26 cellular contexts compared by ENCODE assay signal in genomic region chr2:160736148-160736547, GRCh38.
DNase-seq lines count a peak whose midpoint lies in the region; TF ChIP-seq lines count a peak whose summit lies in the region.
"Had no signal": no experiment of that assay in that cellular context is flagged by ENCODE, and none has a peak within 500 bp of the region (broad histone marks: within the 10 kb centered on the region; RNA-seq: fewer than 3 reads in every experiment).

No MANE protein-coding gene starts in this region.

- H3K36me3 ChIP-seq in GM23248 (ENCODE audit: low read depth) (no peaks in the 10 kb centered on the region), PC-9 (ENCODE audit: low read depth) (no peaks in the 10 kb centered on the region), endodermal cell (ENCODE audit: control insufficient read depth, insufficient read depth, low read length) (no peaks in the 10 kb centered on the region), trophoblast cell (ENCODE audit: control insufficient read depth in 1 of 2, insufficient read depth in 2 of 2, low read length in 2 of 2) (no peaks in the 10 kb centered on the region)
- H3K36me3 ChIP-seq: adrenal gland, BLaER1, heart right ventricle, lower lobe of right lung, upper lobe of left lung, WERI-Rb-1 had no signal

- H2AFZ ChIP-seq in GM23248: no peak overlapping the region; the same call in 1 of the 2 replicates
- H2AFZ ChIP-seq in PC-9: no peak overlapping the region
- no peak overlapping the region for H2AFZ ChIP-seq in trophoblast cell (ENCODE audit: insufficient read depth, low read length, poor library complexity)
- H2AFZ ChIP-seq: GM23338, parathyroid adenoma had no signal

- H3K4me1 ChIP-seq in GM23248 (ENCODE audit: insufficient read depth) (peaks cover 17% of the 10 kb centered on the region), PC-9 (replicated peaks; ENCODE audit: insufficient read depth) (peaks cover 11% of the 10 kb centered on the region), endodermal cell (ENCODE audit: control insufficient read depth, insufficient read depth, low read length) (no peaks in the 10 kb centered on the region), trophoblast cell (ENCODE audit: control insufficient read depth in 1 of 2, insufficient read depth in 2 of 2, low read length in 2 of 2) (peaks cover 3% of the 10 kb centered on the region in 2 experiments)
- H3K4me1 ChIP-seq: adrenal gland, BLaER1, lower lobe of right lung, parathyroid adenoma, upper lobe of left lung had no signal

- BruUV-seq in PC-9 (replicated peaks; lab: Mats Ljungman, UMichigan): no TSS peak

- no peak overlapping the region for H3K14ac ChIP-seq in trophoblast cell (ENCODE audit: low read length)

- H3K79me2 ChIP-seq in GM23248 (ENCODE audit: insufficient read depth) (no peaks in the 10 kb centered on the region), PC-9 (ENCODE audit: low read depth) (no peaks in the 10 kb centered on the region), trophoblast cell (ENCODE audit: control insufficient read depth, insufficient read depth, low read length, poor library complexity) (no peaks in the 10 kb centered on the region)
- H3K79me2 ChIP-seq: parathyroid adenoma had no signal

- H3K4me2 ChIP-seq in GM23248 (ENCODE audit: unreplicated experiment): no peak overlapping the region
- peak overlapping the region; percentile 21; the same call in 1 of the 2 replicates for H3K4me2 ChIP-seq in PC-9
- no peak overlapping the region for H3K4me2 ChIP-seq in trophoblast cell (ENCODE audit: low read length)
- H3K4me2 ChIP-seq: BLaER1, GM23338 had no signal

- no peak overlapping the region for H3K9ac ChIP-seq in GM23248
- H3K9ac ChIP-seq in endodermal cell (ENCODE audit: extremely low read depth, low read length, poor library complexity, severe bottlenecking): no peak overlapping the region
- no peak overlapping the region for H3K9ac ChIP-seq in trophoblast cell (ENCODE audit: low read length)
- H3K9ac ChIP-seq: BLaER1, parathyroid adenoma had no signal

- intact Hi-C loops in PC-9 (cut with micrococcal nuclease; ENCODE audit: unreplicated experiment): no loop called here

- H3K27ac Mint-ChIP-seq in endodermal cell: no peak overlapping the region
- H3K27ac Mint-ChIP-seq: GM23338, IgD-negative memory B cell had no signal

- no peak overlapping the region for H3K18ac ChIP-seq in trophoblast cell (ENCODE audit: low read length)

- POLR2A ChIA-PET in PC-9 (lab: Charles Lee; ENCODE audit: unreplicated experiment): interaction anchor here (0.6 kb wide), 1 partner anchor 28 kb away, joined by 9 read pairs; no protein-coding TSS in a partner anchor

- no peak for DNase-seq in GM23248
- DNase-seq in PC-9: no peak
- DNase-seq in endodermal cell: no peak
- DNase-seq in trophoblast cell: no peak
- no peak for DNase-seq in NCI-H2029 (lab: John Stamatoyannopoulos, UW)
- no peak for DNase-seq in foreskin fibroblast
- DNase-seq in activated CD8-positive, alpha-beta memory T cell treated with anti-CD3 and anti-CD28 coated beads for 24 hours: no peak
- no peak for DNase-seq in germinal center (ENCODE audit: low spot score)
- DNase-seq: activated naive CD4-positive, alpha-beta T cell treated with Interleukin-2 at 50 U/mL for 16 hours; adrenal gland; DMS79; heart right ventricle; lower lobe of right lung; NCI-H1105; NCI-H2081; NCI-H2227 treated with DMSO at 0.1 percent for 48 hours; NCI-H774; nephron progenitor cell; stimulated activated CD4-positive, alpha-beta T cell treated with anti-CD3 and anti-CD28 coated beads, Interleukin-2, amount 100 ng/mL, for 48 hours; upper lobe of left lung; WERI-Rb-1 had no signal

- H3K27me3 Mint-ChIP-seq in endodermal cell (ENCODE audit: insufficient read depth): no peaks in the 10 kb centered on the region

- no peak overlapping the region for H2AK5ac ChIP-seq in trophoblast cell (ENCODE audit: low read length)

- no peak overlapping the region for H3K4me3 Mint-ChIP-seq in endodermal cell
- H3K4me3 Mint-ChIP-seq: GM23338, IgD-negative memory B cell, nephron progenitor cell had no signal

- no peak overlapping the region for H2BK5ac ChIP-seq in trophoblast cell (ENCODE audit: low read depth, low read length, poor library complexity)

- H3K4me3 ChIP-seq in GM23248 (no peak overlapping the region), PC-9 (no peak overlapping the region), endodermal cell (ENCODE audit: low read length) (no peak overlapping the region), trophoblast cell (ENCODE audit: low read depth, low read length) (no peak overlapping the region), foreskin fibroblast (ENCODE audit: low read depth in 1 of 2, low read length in 2 of 2) (no peak overlapping the region)
- H3K4me3 ChIP-seq: adrenal gland, BLaER1, GM23338, heart right ventricle, lower lobe of right lung, upper lobe of left lung had no signal

- H3K23ac ChIP-seq in trophoblast cell (ENCODE audit: low read length): no peak overlapping the region

- H4K12ac ChIP-seq in trophoblast cell (ENCODE audit: low read depth, low read length): no peak overlapping the region

- H3K27me3 ChIP-seq in GM23248 (replicated peaks; ENCODE audit: insufficient read depth) (no peaks in the 10 kb centered on the region), PC-9 (ENCODE audit: insufficient read depth, low read depth) (no peaks in the 10 kb centered on the region), endodermal cell (ENCODE audit: control insufficient read depth, insufficient read depth, low read length, poor library complexity, severe bottlenecking) (no peaks in the 10 kb centered on the region), trophoblast cell (ENCODE audit: insufficient read depth, low read length) (no peaks in the 10 kb centered on the region)
- H3K27me3 ChIP-seq: adrenal gland, BLaER1, heart right ventricle, upper lobe of left lung had no signal

- 62 to 64% methylated on average over 1 of the region's 1 CpG for WGBS in GM23248 (ENCODE audit: low coverage in 1 of 2, low lambda C conversion rate in 2 of 2, missing lambda C conversion rate in 2 of 2), 2 experiments
- 82 to 100% methylated on average over 1 of the region's 1 CpG for WGBS in endodermal cell (ENCODE audit: insufficient coverage in 1 of 2, insufficient read length in 1 of 2), 2 experiments
- WGBS in trophoblast cell (ENCODE audit: extremely low coverage, insufficient coverage, insufficient read length): no CpG with 5 or more reads among the region's 1 CpG

- no peak overlapping the region for H4K8ac ChIP-seq in trophoblast cell (ENCODE audit: low read depth, low read length)

- H4K20me1 ChIP-seq in GM23248 (ENCODE audit: insufficient read depth) (no peaks in the 10 kb centered on the region), PC-9 (ENCODE audit: insufficient read depth) (no peaks in the 10 kb centered on the region)
- H4K20me1 ChIP-seq: BLaER1 had no signal

- H3K4ac ChIP-seq in trophoblast cell (ENCODE audit: low read depth, low read length): no peak overlapping the region

- peak overlapping the region; percentile 17; the same call in 1 of the 2 replicates for H3K27ac ChIP-seq in GM23248
- H3K27ac ChIP-seq in PC-9: peak overlapping the region; percentile 42
- peak overlapping the region; percentile 44 for H3K27ac ChIP-seq in endodermal cell (ENCODE audit: low read depth, low read length)
- no peak overlapping the region for H3K27ac ChIP-seq in trophoblast cell (ENCODE audit: low read depth, low read length)
- H3K27ac ChIP-seq: adrenal gland, BLaER1, heart right ventricle, lower lobe of right lung, parathyroid adenoma, RWPE1, upper lobe of left lung, WERI-Rb-1 had no signal

- H3K36me3 Mint-ChIP-seq in endodermal cell (ENCODE audit: low read depth): no peaks in the 10 kb centered on the region
- H3K36me3 Mint-ChIP-seq: IgD-negative memory B cell had no signal

- H3K9me3 ChIP-seq in GM23248 (ENCODE audit: low read depth): no peaks in the 10 kb centered on the region
- H3K9me3 ChIP-seq in PC-9 (ENCODE audit: insufficient read depth, low read depth): no peaks in the 10 kb centered on the region
- no peaks in the 10 kb centered on the region for H3K9me3 ChIP-seq in endodermal cell (ENCODE audit: control insufficient read depth, low read length)
- no peaks in the 10 kb centered on the region for H3K9me3 ChIP-seq in trophoblast cell (ENCODE audit: insufficient read depth, low read depth, low read length)
- H3K9me3 ChIP-seq: adrenal gland, BLaER1, heart right ventricle, lower lobe of right lung, upper lobe of left lung had no signal

- CTCF ChIA-PET in PC-9 (lab: Charles Lee): no interaction called here

- H3K9me2 ChIP-seq in GM23248 (ENCODE audit: insufficient read depth) (no peaks in the 10 kb centered on the region), PC-9 (ENCODE audit: insufficient read depth) (no peaks in the 10 kb centered on the region; the same call in 1 of the 2 replicates)

- H3K79me1 ChIP-seq in trophoblast cell (ENCODE audit: low read length): peaks cover 7% of the 10 kb centered on the region

- TF ChIP-seq CTCF in PC-9 (conservative IDR thresholded peaks at IDR 0.05) (no peak), endodermal cell (conservative IDR thresholded peaks at IDR 0.05) (no peak), foreskin fibroblast (IDR thresholded peaks at IDR 0.05; ENCODE audit: low read depth, low read length) (no peak)

- H3K9me3 Mint-ChIP-seq in endodermal cell: no peaks in the 10 kb centered on the region
- H3K9me3 Mint-ChIP-seq: GM23338, nephron progenitor cell had no signal

- H4K91ac ChIP-seq in trophoblast cell (ENCODE audit: low read depth, low read length): no peak overlapping the region

- peaks cover 7% of the 10 kb centered on the region for H3K4me1 Mint-ChIP-seq in endodermal cell
- H3K4me1 Mint-ChIP-seq: IgD-negative memory B cell had no signal

- peaks cover 8% of the 10 kb centered on the region for H3F3A ChIP-seq in GM23248 (ENCODE audit: insufficient read depth)
- 0 out of 2 replicates have a peak, but pooled peaks cover 5% of the 10 kb centered on the region for H3F3A ChIP-seq in PC-9 (ENCODE audit: insufficient read depth, low read depth)

- in situ Hi-C loops in GM23248 (cut with MboI): no loop called here

- H2BK120ac ChIP-seq in trophoblast cell (ENCODE audit: insufficient read depth, low read length, poor library complexity): peak overlapping the region; percentile 35

- H2BK12ac ChIP-seq in trophoblast cell (ENCODE audit: low read length): peak overlapping the region; percentile 8
